ENCODE assay signal across 10 cellular contexts in the genomic region with DNA sequence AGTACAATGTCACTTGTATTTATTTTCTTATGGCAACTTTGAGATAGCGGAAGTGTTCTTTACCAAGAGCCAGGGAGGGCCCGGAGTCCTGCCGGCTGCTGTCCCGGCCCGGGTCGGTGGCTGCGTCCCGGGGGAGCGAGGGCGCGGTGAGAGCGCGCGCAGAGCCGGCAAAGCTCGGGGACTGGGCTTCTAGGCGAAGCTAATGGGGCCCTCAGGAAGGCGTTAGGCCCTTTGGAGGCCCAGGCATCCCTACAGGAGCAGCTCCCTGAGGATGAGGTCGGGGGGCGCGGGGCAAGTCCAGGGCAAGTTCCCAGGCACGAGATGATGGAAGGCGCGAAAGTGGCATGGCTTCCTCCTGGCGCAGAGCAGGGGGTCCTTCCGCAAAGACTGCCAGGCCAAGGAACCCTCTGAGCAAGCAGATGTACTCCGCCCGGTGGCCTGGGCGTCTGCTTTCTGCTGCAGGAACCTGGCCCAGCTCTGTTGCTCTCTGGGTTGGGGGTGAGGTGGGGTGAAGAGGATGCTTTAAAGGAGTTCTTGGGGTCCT. TPM values are rescaled to one million over a fixed set of nuclear protein-coding genes. Genes with fewer than 3 reads are reported as not detected.
DNase-seq lines count a peak whose midpoint lies in the region; ATAC-seq and TF ChIP-seq lines count a peak whose summit lies in the region.
"Had no signal": no experiment of that assay in that cellular context is flagged by ENCODE, and none has a peak within 500 bp of the region (broad histone marks: within the 10 kb centered on the region; RNA-seq: fewer than 3 reads in every experiment).

No MANE protein-coding gene starts in this region.

- H3K36me3 Mint-ChIP-seq in HFFc6 (ENCODE audit: low read depth) (peaks cover 72% of the 10 kb centered on the region), chondrocyte (ENCODE audit: low read depth) (peaks cover 36% of the 10 kb centered on the region)
- peaks cover 5% of the 10 kb centered on the region for H3K36me3 Mint-ChIP-seq in activated CD4-positive, alpha-beta T cell treated with anti-CD3 and anti-CD28 coated beads, Interleukin-2, amount 10 ng/mL, durations not matched to agents 7 days and 5 days (ENCODE audit: low read depth)

- CTCF ChIA-PET in activated CD4-positive, alpha-beta T cell treated with anti-CD3 and anti-CD28 coated beads, Interleukin-2, amount 10 ng/mL, durations not matched to agents 7 days and 5 days (lab: Charles Lee) = interaction anchor here (0.6 kb wide), 1 partner anchor 628 kb away, joined by 3 read pairs; no protein-coding TSS in a partner anchor

- DNase-seq in HFFc6 (no peak), chondrocyte (ENCODE audit: low spot score) (no peak), NCI-H524 treated with DMSO at 0.1 percent for 48 hours (lab: John Stamatoyannopoulos, UW) (no peak), foreskin melanocyte (no peak)
- no peak for DNase-seq in activated CD4-positive, alpha-beta T cell treated with anti-CD3 and anti-CD28 coated beads, Interleukin-2, amount 10 ng/mL, durations not matched to agents 7 days and 5 days
- DNase-seq: amniotic stem cell, WERI-Rb-1 had no signal

- H3K4me3 ChIP-seq in skin epidermis = no peak overlapping the region

- H3K27ac Mint-ChIP-seq in HFFc6 = peak overlapping the region; percentile 95
- peak overlapping the region; percentile 100 for H3K27ac Mint-ChIP-seq in chondrocyte (ENCODE audit: unreplicated experiment)
- no peak overlapping the region for H3K27ac Mint-ChIP-seq in activated CD4-positive, alpha-beta T cell treated with anti-CD3 and anti-CD28 coated beads, Interleukin-2, amount 10 ng/mL, durations not matched to agents 7 days and 5 days

- no peak for ATAC-seq in HG03175 (IDR thresholded peaks at IDR 0.05; ENCODE audit: unreplicated experiment)

- no peak for TF ChIP-seq CTCF in HFFc6 (IDR thresholded peaks at IDR 0.05)
- no peak for TF ChIP-seq CTCF in chondrocyte (IDR thresholded peaks at IDR 0.05)

- peaks cover 3% of the 10 kb centered on the region for H3K27me3 ChIP-seq in layer of hippocampus (ENCODE audit: control insufficient read depth, insufficient read depth, low read length)

- POLR2A ChIA-PET in activated CD4-positive, alpha-beta T cell treated with anti-CD3 and anti-CD28 coated beads, Interleukin-2, amount 10 ng/mL, durations not matched to agents 7 days and 5 days (lab: Charles Lee) = no interaction called here

- H3K4me3 Mint-ChIP-seq in HFFc6 (no peak overlapping the region), chondrocyte (ENCODE audit: unreplicated experiment) (peak overlapping the region; percentile 92)
- H3K4me3 Mint-ChIP-seq in activated CD4-positive, alpha-beta T cell treated with anti-CD3 and anti-CD28 coated beads, Interleukin-2, amount 10 ng/mL, durations not matched to agents 7 days and 5 days = no peak overlapping the region

- peaks cover 93% of the 10 kb centered on the region for H3K4me1 Mint-ChIP-seq in HFFc6 (ENCODE audit: low read depth)
- H3K4me1 Mint-ChIP-seq in chondrocyte (ENCODE audit: low read depth) = peaks cover 96% of the 10 kb centered on the region
- H3K4me1 Mint-ChIP-seq in activated CD4-positive, alpha-beta T cell treated with anti-CD3 and anti-CD28 coated beads, Interleukin-2, amount 10 ng/mL, durations not matched to agents 7 days and 5 days = no peaks in the 10 kb centered on the region

- H3K27me3 Mint-ChIP-seq in HFFc6 (ENCODE audit: insufficient read depth) (peaks cover 10% of the 10 kb centered on the region), chondrocyte (ENCODE audit: low read depth) (no peaks in the 10 kb centered on the region)
- peaks cover 90% of the 10 kb centered on the region for H3K27me3 Mint-ChIP-seq in activated CD4-positive, alpha-beta T cell treated with anti-CD3 and anti-CD28 coated beads, Interleukin-2, amount 10 ng/mL, durations not matched to agents 7 days and 5 days

- H3K9me3 Mint-ChIP-seq in HFFc6 = no peaks in the 10 kb centered on the region
- no peaks in the 10 kb centered on the region for H3K9me3 Mint-ChIP-seq in chondrocyte (ENCODE audit: low read depth)
- peaks cover 3% of the 10 kb centered on the region for H3K9me3 Mint-ChIP-seq in activated CD4-positive, alpha-beta T cell treated with anti-CD3 and anti-CD28 coated beads, Interleukin-2, amount 10 ng/mL, durations not matched to agents 7 days and 5 days

- peak overlapping the region; percentile 82 for H3K27ac ChIP-seq in layer of hippocampus (ENCODE audit: low read depth, low read length)
- H3K27ac ChIP-seq in skin epidermis = peak overlapping the region in 17 of 21 experiments; percentile 7 to 95 (median 74)
- H3K27ac ChIP-seq: WERI-Rb-1 had no signal

RNA-seq across cellular contexts. Expression of a gene that starts 13.1 kb away (rescaled TPM):
- 100 to 1,000 TPM; 120 to 168 (median 142) TPM for total RNA-seq in HFFc6 (2021; fragmentation: NEBNext Ultra II Directional; extraction: Animal tissue kit (Norgen Biotek cat#: 25700))
- 151 to 169 TPM (median 167 TPM) in 3 replicates for total RNA-seq in chondrocyte
- total RNA-seq in activated CD4-positive, alpha-beta T cell treated with anti-CD3 and anti-CD28 coated beads, Interleukin-2, amount 10 ng/mL, durations not matched to agents 7 days and 5 days = not detected

Comparison
In these comparisons a context has a peak if more than half of its experiments do, and no peak if none do; other contexts are left out.
1. RNA of a gene that starts 13.1 kb away (total RNA-seq): 151 to 169 TPM in chondrocyte and 120 to 168 TPM in HFFc6; not detected in activated CD4-positive, alpha-beta T cell treated with anti-CD3 and anti-CD28 coated beads, Interleukin-2, amount 10 ng/mL, durations not matched to agents 7 days and 5 days; every median in the first group is over 100 times any median in the second.